10 cellular contexts compared by ENCODE assay signal in the genomic region with DNA sequence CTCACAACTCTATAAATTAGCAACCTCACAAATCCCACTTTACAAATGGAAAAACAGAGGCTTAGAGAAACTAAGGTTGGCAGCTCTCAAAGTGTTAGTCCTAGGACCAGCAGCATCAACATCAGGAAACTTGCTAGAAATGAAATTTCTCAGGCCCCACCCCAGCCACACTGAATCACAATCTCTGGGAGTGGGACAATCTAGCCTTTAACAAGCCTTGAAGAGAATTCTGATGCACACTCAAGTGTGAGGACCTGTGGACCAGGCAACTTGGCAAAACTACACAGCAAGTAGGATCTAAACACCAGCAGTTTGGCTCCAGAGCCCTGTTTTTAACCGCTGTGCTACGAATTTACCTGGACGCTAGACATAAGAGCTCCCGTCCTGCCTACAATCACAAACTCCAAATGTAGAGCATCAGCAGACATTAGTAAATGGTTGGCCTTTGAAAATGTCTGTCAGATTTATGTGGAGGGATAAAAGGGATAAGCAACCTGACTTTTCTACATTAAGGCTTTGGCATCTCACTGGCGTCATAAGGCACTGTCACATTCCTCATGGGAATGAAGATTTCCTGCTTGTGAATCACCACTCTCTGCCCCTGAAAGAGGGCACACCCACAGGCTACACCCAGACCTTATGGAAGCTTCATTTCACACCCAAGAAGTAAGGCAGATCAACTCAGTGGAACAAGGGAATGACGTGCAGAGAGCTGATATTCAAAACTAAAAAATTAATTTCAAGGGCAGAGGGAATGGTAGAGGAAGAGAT. TPM values are rescaled to one million over a fixed set of nuclear protein-coding genes. Genes with fewer than 3 reads are reported as not detected.
DNase-seq lines count a peak whose midpoint lies in the region; ATAC-seq, FAIRE-seq and TF ChIP-seq lines count a peak whose summit lies in the region.
"Had no signal": no experiment of that assay in that cellular context is flagged by ENCODE, and none has a peak within 500 bp of the region (broad histone marks: within the 10 kb centered on the region; RNA-seq: fewer than 3 reads in every experiment).

No MANE protein-coding gene starts in this region.

- TF ChIP-seq EP300 in HepG2 (IDR thresholded peaks at IDR 0.05; ENCODE audit: low read depth in 2 of 2, low read length in 2 of 2) (no peak), HepG2 (CRISPR knock-in tag; IDR thresholded peaks at IDR 0.05; ENCODE audit: borderline replicate concordance) (no peak)

- intact Hi-C loops in HepG2 (cut with micrococcal nuclease; ENCODE audit: unreplicated experiment) = loop anchor here (5.0 kb wide), 1 partner anchor 41 kb away; no protein-coding TSS in a partner anchor
- intact Hi-C loops in right lobe of liver (cut with DNase I) = no loop called here

- no peak overlapping the region for H2AFZ ChIP-seq in HepG2 (ENCODE audit: low read length)

- H3K27ac ChIP-seq in HepG2 (ENCODE audit: extremely low read length, insufficient read depth, low read length) (no peak overlapping the region), right lobe of liver (no peak overlapping the region), mesendoderm (ENCODE audit: low read depth, low read length) (no peak overlapping the region)

- ATAC-seq in HepG2 = no peak
- no peak for ATAC-seq in right lobe of liver
- no peak for ATAC-seq in GM19351 (IDR thresholded peaks at IDR 0.05; ENCODE audit: unreplicated experiment)
- ATAC-seq in HG03354 (IDR thresholded peaks at IDR 0.05; ENCODE audit: poor library complexity, severe bottlenecking, unreplicated experiment) = no peak

- no peak overlapping the region for H3K18ac ChIP-seq in mesendoderm (ENCODE audit: low read length)

- no peak overlapping the region for H2AK5ac ChIP-seq in mesendoderm (ENCODE audit: low read length)

- no peak overlapping the region for H3K56ac ChIP-seq in mesendoderm (ENCODE audit: low read length)

- H3K9ac ChIP-seq in HepG2 (ENCODE audit: insufficient read depth, low read depth, low read length) = no peak overlapping the region
- H3K9ac ChIP-seq in mesendoderm (ENCODE audit: low read length) = no peak overlapping the region

- H3K9me3 ChIP-seq in HepG2 (ENCODE audit: low read length) (no peaks in the 10 kb centered on the region), right lobe of liver (no peaks in the 10 kb centered on the region)

- H2BK15ac ChIP-seq in mesendoderm (replicated peaks; ENCODE audit: low read depth) = no peak overlapping the region

- no peak for TF ChIP-seq CTCF in HepG2 (CRISPR knock-in tag; IDR thresholded peaks at IDR 0.05)
- TF ChIP-seq CTCF in right lobe of liver (IDR thresholded peaks at IDR 0.05) = no peak
- TF ChIP-seq CTCF in chondrocyte (IDR thresholded peaks at IDR 0.05) = no peak

- 0 out of 5 replicates have a peak, but pooled peaks cover 0 to 9% of the 10 kb centered on the region in 2 experiments for H3K27me3 ChIP-seq in HepG2 (ENCODE audit: control insufficient read depth in 1 of 2, insufficient read depth in 2 of 2, low read length in 2 of 2)
- H3K27me3 ChIP-seq in right lobe of liver = no peaks in the 10 kb centered on the region
- H3K27me3 ChIP-seq in mesendoderm (ENCODE audit: insufficient read depth, low read length, poor library complexity) = no peaks in the 10 kb centered on the region

- H3K4me1 ChIP-seq in HepG2 (ENCODE audit: insufficient read depth, low read length) (peaks cover 35% of the 10 kb centered on the region), right lobe of liver (peaks cover 0 to 3% (median 0%) of the 10 kb centered on the region in 4 donors), mesendoderm (ENCODE audit: control insufficient read depth, low read depth, low read length) (no peaks in the 10 kb centered on the region)

- H3K4me3 ChIP-seq in HepG2 (replicated peaks in 1 of 3; ENCODE audit: insufficient read depth in 1 of 3, low read depth in 2 of 3, low read length in 3 of 3) (no peak overlapping the region), right lobe of liver (no peak overlapping the region), mesendoderm (ENCODE audit: low read length) (no peak overlapping the region)

- no peak overlapping the region for H2BK5ac ChIP-seq in mesendoderm (ENCODE audit: low read length)

- H3K9me3 Mint-ChIP-seq in chondrocyte (ENCODE audit: low read depth) = no peaks in the 10 kb centered on the region

- H3K79me2 ChIP-seq in HepG2 (ENCODE audit: insufficient read depth, low read length) (no peaks in the 10 kb centered on the region), mesendoderm (ENCODE audit: control insufficient read depth, insufficient read depth, low read length) (no peaks in the 10 kb centered on the region)

- H3K27ac Mint-ChIP-seq in chondrocyte (ENCODE audit: unreplicated experiment) = peak overlapping the region; percentile 98

- H3K27me3 Mint-ChIP-seq in chondrocyte (ENCODE audit: low read depth) = no peaks in the 10 kb centered on the region

- CTCF ChIA-PET in HepG2 (lab: Yijun Ruan, JAX; ENCODE audit: low intra/inter-chr PET ratio, low total read pairs) = no interaction called here

- no peaks in the 10 kb centered on the region for H3K36me3 Mint-ChIP-seq in chondrocyte (ENCODE audit: low read depth)

- POLR2A ChIA-PET in HepG2 (lab: Yijun Ruan, JAX) = interaction anchor here (1.4 kb wide), 1 partner anchor 11 kb away, joined by 5 read pairs; no protein-coding TSS in a partner anchor

- H4K20me1 ChIP-seq in HepG2 (ENCODE audit: insufficient read depth, low read length) = no peaks in the 10 kb centered on the region

- no peaks in the 10 kb centered on the region for H3K36me3 ChIP-seq in HepG2 (replicated peaks in 1 of 2; ENCODE audit: control insufficient read depth in 1 of 2, insufficient read depth in 2 of 2, low read length in 2 of 2)
- no peaks in the 10 kb centered on the region for H3K36me3 ChIP-seq in right lobe of liver
- no peaks in the 10 kb centered on the region for H3K36me3 ChIP-seq in mesendoderm (ENCODE audit: control insufficient read depth, insufficient read depth, low read length)

- WGBS in HepG2 (ENCODE audit: low lambda C conversion rate) = 52% methylated on average over 6 of the region's 6 CpGs
- WGBS in right lobe of liver (ENCODE audit: insufficient coverage, low coverage, low lambda C conversion rate, missing lambda C conversion rate) = 94% methylated on average over 4 of the region's 6 CpGs
- no CpG with 5 or more reads among the region's 6 CpGs for WGBS in mesendoderm (ENCODE audit: extremely low coverage, insufficient coverage, low lambda C conversion rate)

- H3K4me2 ChIP-seq in HepG2 (ENCODE audit: low read depth, low read length) = peak overlapping the region; percentile 81; the same call in 1 of the 2 replicates
- no peak overlapping the region for H3K4me2 ChIP-seq in mesendoderm (ENCODE audit: low read length)

- H3K4me1 Mint-ChIP-seq in chondrocyte (ENCODE audit: low read depth) = peaks cover 67% of the 10 kb centered on the region

- H4K8ac ChIP-seq in mesendoderm (ENCODE audit: low read depth, low read length) = no peak overlapping the region

- DNase-seq in HepG2 (ENCODE audit: low spot score) = no peak
- no peak for DNase-seq in right lobe of liver
- no peak for DNase-seq in chondrocyte (ENCODE audit: low spot score)
- peak; percentile 51 for DNase-seq in mesendoderm
- no peak for DNase-seq in NCI-H187 treated with DMSO at 0.1 percent for 48 hours (lab: John Stamatoyannopoulos, UW)
- DNase-seq in GDM1 (lab: John Stamatoyannopoulos, UW) = no peak
- DNase-seq: activated CD4-positive, alpha-beta T cell treated with anti-CD3 and anti-CD28 coated beads, Interleukin-2, amount 50 U/mL, for 4 hours; stimulated activated CD8-positive, alpha-beta memory T cell treated with anti-CD3 and anti-CD28 coated beads, Interleukin-4, amount 100 ng/mL, for 48 hours had no signal

- BruUV-seq in HepG2 (replicated peaks; lab: Mats Ljungman, UMichigan) = no TSS peak

- H3K23ac ChIP-seq in mesendoderm (ENCODE audit: low read length) = no peak overlapping the region

- H2BK120ac ChIP-seq in mesendoderm (ENCODE audit: low read depth, low read length) = no peak overlapping the region

- H4K5ac ChIP-seq in mesendoderm (ENCODE audit: low read length) = no peak overlapping the region

- no peak for TF ChIP-seq RAD21 in HepG2 (CRISPR knock-in tag; IDR thresholded peaks at IDR 0.05)

- H3K4ac ChIP-seq in mesendoderm (ENCODE audit: low read depth, low read length) = no peak overlapping the region

- in situ Hi-C loops in HepG2 (cut with HindIII; ENCODE audit: extremely low pct_ligation_motif_present, low pct_unique_long_range_greater_than_20kb) = no loop called here

- no peak for FAIRE-seq in HepG2 (lab: Jason Lieb, UNC)

- TF ChIP-seq POLR2A in HepG2 (IDR thresholded peaks at IDR 0.05; ENCODE audit: insufficient read depth in 1 of 2, low read depth in 2 of 2, low read length in 2 of 2) (no peak), right lobe of liver (IDR thresholded peaks at IDR 0.05) (no peak)

- no peak overlapping the region for H3K4me3 Mint-ChIP-seq in chondrocyte (ENCODE audit: unreplicated experiment)

- no peaks in the 10 kb centered on the region for H3K79me1 ChIP-seq in mesendoderm (ENCODE audit: low read length)

RNA-seq across cellular contexts. Expression of a gene that starts 34.5 kb away (rescaled TPM):
- 14.8 and 18.7 TPM in 2 replicates for total RNA-seq in HepG2 (2016; rRNA removed; fragmentation: Illumina TruSeq; extraction: Trizol)
- 2.8 and 3.5 TPM in 2 replicates for total RNA-seq in HepG2 (2016; cell fraction: cytosol; rRNA removed; fragmentation: Illumina TruSeq; extraction: Trizol; ENCODE audit: low read depth)
- 13.6 and 18.6 TPM in 2 replicates for total RNA-seq in HepG2 (2016; cell fraction: insoluble cytoplasmic fraction; rRNA removed; fragmentation: Illumina TruSeq; extraction: Trizol)
- 8.0 and 9.5 TPM in 2 replicates for total RNA-seq in HepG2 (2016; cell fraction: membrane; rRNA removed; fragmentation: Illumina TruSeq; extraction: Trizol)
- total RNA-seq in HepG2 (2016; cell fraction: nucleus; rRNA removed; fragmentation: Illumina TruSeq; extraction: Trizol) = 7.0 and 7.1 TPM in 2 replicates
- 11.4 and 13.3 TPM in 2 replicates for polyA plus RNA-seq in HepG2 (2011; rRNA removed)
- polyA plus RNA-seq in HepG2 (2011; cell fraction: cytosol; rRNA removed) = 6.3 and 10.7 TPM in 2 replicates
- 5.5 and 7.0 TPM in 2 replicates for polyA plus RNA-seq in HepG2 (2011; cell fraction: nucleus; rRNA removed)
- 13.0 and 17.4 TPM in 2 replicates for polyA plus RNA-seq in HepG2 (2012)
- polyA plus RNA-seq in HepG2 (2016; cell fraction: cytosol; fragmentation: Illumina TruSeq; extraction: Trizol; ENCODE audit: low read depth) = 0.78 and 0.98 TPM in 2 replicates
- polyA plus RNA-seq in HepG2 (2016; cell fraction: insoluble cytoplasmic fraction; fragmentation: Illumina TruSeq; extraction: Trizol; ENCODE audit: low read depth) = 13.2 and 13.9 TPM in 2 replicates
- 2.4 and 2.7 TPM in 2 replicates for polyA plus RNA-seq in HepG2 (2016; cell fraction: membrane; fragmentation: Illumina TruSeq; extraction: Trizol; ENCODE audit: low read depth)
- polyA plus RNA-seq in HepG2 (2016; cell fraction: nucleus; fragmentation: Illumina TruSeq; extraction: Trizol; ENCODE audit: insufficient read depth, low read depth) = 6.2 and 6.4 TPM in 2 replicates
- polyA minus RNA-seq in HepG2 (2011; rRNA and poly(A)+ RNA removed; ENCODE audit: low replicate concordance) = 13.9 and 20.0 TPM in 2 replicates
- 16.0 and 20.2 TPM in 2 replicates for polyA minus RNA-seq in HepG2 (2011; cell fraction: cytosol; rRNA and poly(A)+ RNA removed)
- 21.6 and 26.9 TPM in 2 replicates for polyA minus RNA-seq in HepG2 (2011; cell fraction: nucleus; rRNA and poly(A)+ RNA removed)
- total RNA-seq in right lobe of liver = 100 to 1,000 TPM in 2 of 6 experiments, 10 to 100 TPM in 4; 24.7 to 158 (median 51.3) TPM
- total RNA-seq in chondrocyte = 24.0 to 39.8 TPM (median 39.0 TPM) in 3 replicates
- polyA plus RNA-seq in mesendoderm (2013, experiment 1 of 2) = 0.42 TPM
- polyA plus RNA-seq in mesendoderm (2013, experiment 2 of 2) = 0.49 TPM
